7 cellular contexts compared by ENCODE assay signal in genomic region chr12:49706351-49707126, GRCh38. TPM values are rescaled to one million over a fixed set of nuclear protein-coding genes. Genes with fewer than 3 reads are reported as not detected.
DNase-seq lines count a peak whose midpoint lies in the region; ATAC-seq and TF ChIP-seq lines count a peak whose summit lies in the region.

No MANE protein-coding gene starts in this region.

- H2AFZ ChIP-seq in OCI-LY7 (ENCODE audit: low read length) = peak overlapping the region; percentile 51; the same call in 1 of the 2 replicates

- H3K79me2 ChIP-seq in OCI-LY7 (ENCODE audit: insufficient read depth, low read depth, low read length) = peaks cover 46% of the 10 kb centered on the region; the same call in 1 of the 2 replicates

- ATAC-seq in GM18505 (IDR thresholded peaks at IDR 0.05; ENCODE audit: unreplicated experiment) = peak; percentile 1
- peak; percentile 19 for ATAC-seq in HG02642 (IDR thresholded peaks at IDR 0.05; ENCODE audit: poor library complexity, unreplicated experiment)
- peak; percentile 2 to 10 (median 7) for ATAC-seq in psoas muscle

- WGBS in psoas muscle, 3 donors = 2 to 6% (median 3%) methylated on average over 30 to 43 of the region's 43 CpGs

- POLR2A ChIA-PET in OCI-LY7 (lab: Charles Lee) = interaction anchor here (1.0 to 1.4 kb wide), 4 partner anchors 9 to 41 kb away, joined by 3 to 5 read pairs (median 4); partner anchors contain the start of gene TMBIM6

- H3K4me1 ChIP-seq in OCI-LY7 (ENCODE audit: insufficient read depth, low read length, poor library complexity, severe bottlenecking) (peaks cover 47% of the 10 kb centered on the region), psoas muscle (peaks cover 18% of the 10 kb centered on the region)

- peak overlapping the region; percentile 95 for H3K4me2 ChIP-seq in OCI-LY7 (ENCODE audit: low read length)

- no TSS peak for BruUV-seq in OCI-LY7 (replicated peaks; lab: Mats Ljungman, UMichigan)

- H3K27me3 ChIP-seq in psoas muscle (ENCODE audit: insufficient read depth in 3 of 3, low read length in 2 of 3) = peaks cover 0 to 49% (median 3%) of the 10 kb centered on the region in 3 donors

- H3K36me3 ChIP-seq in OCI-LY7 (ENCODE audit: insufficient read depth, low read length) = no peaks in the 10 kb centered on the region
- H3K36me3 ChIP-seq in psoas muscle (ENCODE audit: insufficient read depth in 1 of 2, low read depth in 1 of 2) = no peaks in the 10 kb centered on the region

- no peaks in the 10 kb centered on the region for H3K9me3 ChIP-seq in OCI-LY7 (ENCODE audit: low read length)
- no peaks in the 10 kb centered on the region for H3K9me3 ChIP-seq in psoas muscle

- TF ChIP-seq CTCF in OCI-LY7 (conservative IDR thresholded peaks at IDR 0.05; ENCODE audit: low read length) (no peak), psoas muscle (IDR thresholded peaks at IDR 0.05) (no peak)

- H3K27ac ChIP-seq in OCI-LY7 (ENCODE audit: low read depth, low read length, poor library complexity, severe bottlenecking) (peak overlapping the region; percentile 50), angular gyrus (ENCODE audit: low read depth, low read length) (peak overlapping the region; percentile 68), psoas muscle (peak overlapping the region; percentile 71)

- intact Hi-C loops in OCI-LY7 (cut with micrococcal nuclease; ENCODE audit: unreplicated experiment) (loop anchor here (1.0 to 2.0 kb wide), 3 partner anchors 43 to 70 kb away; no protein-coding TSS in a partner anchor), psoas muscle (cut with DNase I) (loop anchor here (1.0 to 5.0 kb wide), 2 partner anchors 34 to 62 kb away; no protein-coding TSS in a partner anchor)

- H3K9me2 ChIP-seq in OCI-LY7 (ENCODE audit: insufficient read depth, low read length) = no peaks in the 10 kb centered on the region

- peak overlapping the region; percentile 90 for H3K4me3 ChIP-seq in OCI-LY7 (ENCODE audit: low read depth, low read length, poor library complexity, severe bottlenecking)
- peak overlapping the region; percentile 79 for H3K4me3 ChIP-seq in psoas muscle

- DNase-seq in OCI-LY7 (ENCODE audit: low spot score) = peak; percentile 48
- peak; percentile 44 for DNase-seq in hepatic stellate cell (ENCODE audit: low spot score)
- DNase-seq in psoas muscle = peak; percentile 24 to 60
- no peak for DNase-seq in NCI-H2081 (lab: John Stamatoyannopoulos, UW)

- CTCF ChIA-PET in OCI-LY7 (lab: Charles Lee; ENCODE audit: unreplicated experiment) = interaction anchor here (1.0 kb wide), 2 partner anchors 53 to 61 kb away, joined by 3 read pairs; no protein-coding TSS in a partner anchor

- no peak for TF ChIP-seq POLR2A in GM18505 (IDR thresholded peaks at IDR 0.05; ENCODE audit: borderline replicate concordance, extremely low read depth, insufficient read depth, insufficient read length)

- peaks cover 10% of the 10 kb centered on the region; the same call in 1 of the 2 replicates for H4K20me1 ChIP-seq in OCI-LY7 (ENCODE audit: insufficient read depth, low read length)

RNA-seq across cellular contexts. Expression of gene FMNL3, which starts 0.7 kb away (rescaled TPM):
- total RNA-seq in OCI-LY7 (2014; rRNA removed; shearing (Covaris generic)) = 28.7 and 29.6 TPM in 2 replicates
- total RNA-seq in OCI-LY7 (2022) (13.8 and 15.6 TPM in 2 replicates), psoas muscle (10 to 100 TPM in 1 of 4 donors, 1 to 10 TPM in 3; 5.5 to 11.3 (median 7.8) TPM)
- polyA plus RNA-seq in psoas muscle = 1 to 10 TPM; 1.5 to 3.2 (median 1.8) TPM

RNA-seq across cellular contexts. Expression of gene TMBIM6, which starts 34.8 kb away (rescaled TPM):
- 116 and 120 TPM in 2 replicates for total RNA-seq in OCI-LY7 (2014; rRNA removed; shearing (Covaris generic))
- total RNA-seq in OCI-LY7 (2022) (170 and 172 TPM in 2 replicates), psoas muscle (100 to 1,000 TPM; 171 to 256 (median 241) TPM)
- polyA plus RNA-seq in psoas muscle = 100 to 1,000 TPM; 164 to 317 (median 250) TPM

Comparison
In these comparisons a context has a peak if more than half of its experiments do, and no peak if none do; other contexts are left out.
1. DNase-seq: peak in OCI-LY7 (single experiment), hepatic stellate cell (single experiment) and psoas muscle (2 of 2); none in NCI-H2081 (0 of 2).
2. Peak in every context shown above with its lines, with median percentiles within 50 percentile points of each other: ATAC-seq and H3K27ac ChIP-seq.